8 cellular contexts compared by ENCODE assay signal in genomic region chr6:15264902-15265761, GRCh38. TPM values are rescaled to one million over a fixed set of nuclear protein-coding genes. Genes with fewer than 3 reads are reported as not detected.
DNase-seq lines count a peak whose midpoint lies in the region; ATAC-seq and TF ChIP-seq lines count a peak whose summit lies in the region.

No MANE protein-coding gene starts in this region.

- H3K27me3 ChIP-seq in H9 (ENCODE audit: insufficient read depth, low read length), result no peaks in the 10 kb centered on the region

- H3K23me2 ChIP-seq in H9 (ENCODE audit: insufficient read length, low read depth, low read length, poor library complexity, severe bottlenecking), result peaks cover 6% of the 10 kb centered on the region

- no peak overlapping the region for H2AFZ ChIP-seq in H9 (ENCODE audit: low read length)

- peaks cover 5 to 27% (median 16%) of the 10 kb centered on the region in 3 experiments; a peak in 6 of 7 replicates for H3K36me3 Mint-ChIP-seq in H9 (ENCODE audit: insufficient read depth in 1 of 3, low read depth in 3 of 3)
- H3K36me3 Mint-ChIP-seq in T-helper 17 cell (ENCODE audit: low read depth), result no peaks in the 10 kb centered on the region

- no peak overlapping the region for H3K9ac ChIP-seq in H9 (ENCODE audit: extremely low read depth, insufficient read length, low read length)

- H3K79me1 ChIP-seq in H9 (ENCODE audit: insufficient read depth, low read depth, low read length, poor library complexity, severe bottlenecking), result no peaks in the 10 kb centered on the region

- H3K4me1 ChIP-seq in H9 (ENCODE audit: insufficient read depth, low read length), result peaks cover 44% of the 10 kb centered on the region

- no peak for DNase-seq in H9
- no peak for DNase-seq in T-helper 17 cell
- DNase-seq in Right ventricle myocardium superior, result peak; percentile 62
- peak in 7 of 10 donors; percentile 32 to 89 (median 44) for DNase-seq in posterior cingulate gyrus
- no peak for DNase-seq in SW 1271 (lab: John Stamatoyannopoulos, UW)
- no peak for DNase-seq in activated effector memory CD4-positive, alpha-beta T cell treated with Interleukin-2 at 50 U/mL for 16 hours
- no peak for DNase-seq in activated CD4-positive, CD25-positive, alpha-beta regulatory T cell treated with anti-CD3 and anti-CD28 coated beads, Interleukin-2, amount 50 U/mL, for 72 hours

- no peak overlapping the region for H3K23ac ChIP-seq in H9 (ENCODE audit: insufficient read length, low read depth, low read length)

- no peak overlapping the region for H3K18ac ChIP-seq in H9 (ENCODE audit: insufficient read length, low read depth, low read length)

- no peak overlapping the region for H2BK120ac ChIP-seq in H9 (ENCODE audit: low read depth, low read length, poor library complexity, severe bottlenecking)

- intact Hi-C loops in Right ventricle myocardium superior (cut with DNase I) (no loop called here), posterior cingulate gyrus (cut with DNase I) (no loop called here)

- H3K4me2 ChIP-seq in H9 (ENCODE audit: insufficient read depth, insufficient read length, low read length), result peak overlapping the region; percentile 83

- no peak overlapping the region for H3T11ph ChIP-seq in H9 (ENCODE audit: low read length)

- no peak for TF ChIP-seq CTCF in H9 (conservative IDR thresholded peaks at IDR 0.05)

- H2BK12ac ChIP-seq in H9 (ENCODE audit: insufficient read length, low read depth, low read length), result no peak overlapping the region

- H4K20me1 ChIP-seq in H9 (ENCODE audit: control insufficient read depth, insufficient read depth, insufficient read length), result no peaks in the 10 kb centered on the region

- H3K4me3 Mint-ChIP-seq in H9, result peak overlapping the region; percentile 46 to 76
- no peak overlapping the region for H3K4me3 Mint-ChIP-seq in T-helper 17 cell

- H3K4ac ChIP-seq in H9 (ENCODE audit: low read depth, low read length), result no peak overlapping the region

- peaks cover 93% of the 10 kb centered on the region for H3K79me2 ChIP-seq in H9 (ENCODE audit: insufficient read depth, low read length)

- H3K27me3 Mint-ChIP-seq in H9 (ENCODE audit: low read depth) (no peaks in the 10 kb centered on the region), T-helper 17 cell (no peaks in the 10 kb centered on the region)

- H2BK15ac ChIP-seq in H9 (ENCODE audit: low read depth, low read length), result no peak overlapping the region

- no peaks in the 10 kb centered on the region for H3K9me3 Mint-ChIP-seq in H9

- peaks cover 91 to 95% of the 10 kb centered on the region in 2 experiments for H3K4me1 Mint-ChIP-seq in H9
- H3K4me1 Mint-ChIP-seq in T-helper 17 cell, result peaks cover 61% of the 10 kb centered on the region

- no peak overlapping the region for H3K27ac ChIP-seq in H9 (ENCODE audit: insufficient read length, low read depth, low read length)

- no peak for ATAC-seq in T-helper 17 cell
- peak; percentile 76 for ATAC-seq in Right ventricle myocardium superior (ENCODE audit: poor library complexity)
- no peak for ATAC-seq in HG03108 (IDR thresholded peaks at IDR 0.05; ENCODE audit: unreplicated experiment)

- no peaks in the 10 kb centered on the region for H3K9me3 ChIP-seq in H9 (ENCODE audit: control insufficient read depth, low read depth, low read length)
- no peaks in the 10 kb centered on the region for H3K9me3 ChIP-seq in T-helper 17 cell (ENCODE audit: control insufficient read depth, low read length, poor library complexity, severe bottlenecking)

- H4K8ac ChIP-seq in H9 (replicated peaks; ENCODE audit: insufficient read length, low read depth, low read length), result no peak overlapping the region

- no peak overlapping the region for H3K56ac ChIP-seq in H9 (ENCODE audit: insufficient read length, low read depth, low read length)

- no peak overlapping the region for H3K14ac ChIP-seq in H9 (ENCODE audit: insufficient read depth, low read length)

- no peak overlapping the region for H4K91ac ChIP-seq in H9 (ENCODE audit: insufficient read length, low read depth, low read length)

- no peak overlapping the region for H2BK20ac ChIP-seq in H9 (ENCODE audit: low read depth, low read length, poor library complexity, severe bottlenecking)

- WGBS in H9 (ENCODE audit: extremely low coverage, insufficient read length, low lambda C conversion rate), result no CpG with 5 or more reads among the region's 7 CpGs

- H3K27ac Mint-ChIP-seq in H9, result peak overlapping the region in 2 of 3 experiments; percentile 51 to 87; a peak in 4 of 7 replicates
- H3K27ac Mint-ChIP-seq in T-helper 17 cell, result peak overlapping the region; percentile 62

- no peak overlapping the region for H2BK5ac ChIP-seq in H9 (ENCODE audit: insufficient read length, low read length)

- no peak overlapping the region for H2AK5ac ChIP-seq in H9 (ENCODE audit: insufficient read length, low read length)

- no peak overlapping the region for H4K5ac ChIP-seq in H9 (ENCODE audit: insufficient read length, low read depth, low read length)

RNA-seq across cellular contexts. Expression of gene JARID2, which starts 19.3 kb away (rescaled TPM):
- 174 and 181 TPM in 2 replicates for total RNA-seq in H9 (2021)
- total RNA-seq in T-helper 17 cell, result 10 to 100 TPM; 21.9 to 35.5 TPM
- total RNA-seq in Right ventricle myocardium superior, result 8.1 TPM

Comparison
In these comparisons a context has a peak if more than half of its experiments do, and no peak if none do; other contexts are left out.
1. DNase-seq: peak in Right ventricle myocardium superior (single experiment) and posterior cingulate gyrus (7 of 10); none in H9 (single experiment), T-helper 17 cell (0 of 3), SW 1271 (0 of 2), activated effector memory CD4-positive, alpha-beta T cell treated with Interleukin-2 at 50 U/mL for 16 hours (single experiment) and activated CD4-positive, CD25-positive, alpha-beta regulatory T cell treated with anti-CD3 and anti-CD28 coated beads, Interleukin-2, amount 50 U/mL, for 72 hours (single experiment).